Comparison of ENCODE assay signal across 1 cellular context in the genomic region with DNA sequence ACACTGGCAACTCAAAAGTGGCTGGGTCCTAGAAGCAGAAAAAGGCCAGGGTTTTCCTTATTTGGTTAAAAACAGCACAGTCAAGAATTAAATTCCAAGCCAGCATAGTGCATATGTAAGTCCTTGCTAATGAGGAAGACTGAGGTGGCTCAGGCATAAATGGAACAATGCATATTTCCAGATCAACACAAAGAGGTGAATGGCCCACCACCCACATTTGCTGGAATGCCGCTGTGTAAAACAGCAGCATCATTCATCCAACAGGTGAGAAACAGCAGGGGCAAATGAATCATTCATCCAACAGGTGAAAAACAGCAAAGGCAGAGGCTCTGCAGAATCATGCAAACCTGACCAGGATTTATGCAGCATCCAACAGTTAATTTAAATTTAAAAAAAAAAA.
TF ChIP-seq lines count a peak whose summit lies in the region.

No MANE protein-coding gene starts in this region.

TF ChIP-seq in IMR-90, 13 proteins besides CTCF, POLR2A, EP300 and RAD21:
- no peak for TF ChIP-seq NFE2L2 (IDR thresholded peaks at IDR 0.05; ENCODE audit: low read depth, low read length)
- TF ChIP-seq, protein P1, sequence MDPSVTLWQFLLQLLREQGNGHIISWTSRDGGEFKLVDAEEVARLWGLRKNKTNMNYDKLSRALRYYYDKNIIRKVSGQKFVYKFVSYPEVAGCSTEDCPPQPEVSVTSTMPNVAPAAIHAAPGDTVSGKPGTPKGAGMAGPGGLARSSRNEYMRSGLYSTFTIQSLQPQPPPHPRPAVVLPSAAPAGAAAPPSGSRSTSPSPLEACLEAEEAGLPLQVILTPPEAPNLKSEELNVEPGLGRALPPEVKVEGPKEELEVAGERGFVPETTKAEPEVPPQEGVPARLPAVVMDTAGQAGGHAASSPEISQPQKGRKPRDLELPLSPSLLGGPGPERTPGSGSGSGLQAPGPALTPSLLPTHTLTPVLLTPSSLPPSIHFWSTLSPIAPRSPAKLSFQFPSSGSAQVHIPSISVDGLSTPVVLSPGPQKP (IDR thresholded peaks at IDR 0.05; ENCODE audit: borderline replicate concordance, low read depth, low read length), result no peak
